In genomic region chr9:134959971-134960310, GRCh38 we compare ENCODE assay signal across 19 cellular contexts. TPM values are rescaled to one million over a fixed set of nuclear protein-coding genes. Genes with fewer than 3 reads are reported as not detected.
DNase-seq lines count a peak whose midpoint lies in the region; ATAC-seq, FAIRE-seq and TF ChIP-seq lines count a peak whose summit lies in the region.
"Had no signal": no experiment of that assay in that cellular context is flagged by ENCODE, and none has a peak within 500 bp of the region (broad histone marks: within the 10 kb centered on the region; RNA-seq: fewer than 3 reads in every experiment).

No MANE protein-coding gene starts in this region.

- H3K4me2 ChIP-seq in H1 (ENCODE audit: insufficient read depth in 1 of 2, low read depth in 2 of 2, low read length in 2 of 2), result no peak overlapping the region

- no peak overlapping the region for H4K91ac ChIP-seq in H1 (replicated peaks; ENCODE audit: insufficient read length, low read length)

- no peak overlapping the region for H3K4me3 ChIP-seq in Peyer's patch
- H3K4me3 ChIP-seq in H1 (ENCODE audit: extremely low read depth in 1 of 4, insufficient read depth in 2 of 4, low read depth in 3 of 4, low read length in 4 of 4), result no peak overlapping the region
- no peak overlapping the region for H3K4me3 ChIP-seq in sigmoid colon
- no peak overlapping the region for H3K4me3 ChIP-seq in endodermal cell (ENCODE audit: low read length)
- H3K4me3 ChIP-seq: GM12878, K562 had no signal

- no peak overlapping the region for H3K14ac ChIP-seq in H1 (ENCODE audit: insufficient read length)

- H3K9me3 ChIP-seq in Peyer's patch, result no peaks in the 10 kb centered on the region
- no peaks in the 10 kb centered on the region for H3K9me3 ChIP-seq in H1 (ENCODE audit: insufficient read depth in 2 of 2, low read depth in 1 of 2, low read length in 1 of 2)
- no peaks in the 10 kb centered on the region for H3K9me3 ChIP-seq in sigmoid colon
- H3K9me3 ChIP-seq in endodermal cell (ENCODE audit: control insufficient read depth, low read length), result no peaks in the 10 kb centered on the region
- H3K9me3 ChIP-seq: Caco-2 had no signal

- H2AK5ac ChIP-seq in H1 (ENCODE audit: low read depth, low read length), result no peak overlapping the region

- no peak overlapping the region for H3K9ac ChIP-seq in H1 (replicated peaks in 1 of 4; ENCODE audit: extremely low read depth in 1 of 4, low read depth in 3 of 4, low read length in 3 of 4)
- H3K9ac ChIP-seq in endodermal cell (ENCODE audit: extremely low read depth, low read length, poor library complexity, severe bottlenecking), result no peak overlapping the region

- peaks cover 0 to 2% of the 10 kb centered on the region in 2 experiments for H4K20me1 ChIP-seq in H1 (replicated peaks in 1 of 2; ENCODE audit: control insufficient read depth in 1 of 2, insufficient read depth in 2 of 2, low read length in 2 of 2)

- no peak overlapping the region for H3K4me3 Mint-ChIP-seq in endodermal cell
- H3K4me3 Mint-ChIP-seq: B cell had no signal

- no peak overlapping the region for H3K18ac ChIP-seq in H1 (ENCODE audit: extremely low read depth, low read length)

- TF ChIP-seq RAD21 in H1 (IDR thresholded peaks at IDR 0.05 in 1 of 2, conservative IDR thresholded peaks at IDR 0.05 in 1 of 2; ENCODE audit: low read depth in 2 of 2, low read length in 2 of 2), result no peak

- H3K27ac ChIP-seq in Peyer's patch, result no peak overlapping the region
- H3K27ac ChIP-seq in H1 (ENCODE audit: low read depth, low read length), result no peak overlapping the region
- H3K27ac ChIP-seq in sigmoid colon, result no peak overlapping the region
- H3K27ac ChIP-seq in endodermal cell (ENCODE audit: low read depth, low read length), result no peak overlapping the region

- no peaks in the 10 kb centered on the region for H3K27me3 Mint-ChIP-seq in endodermal cell (ENCODE audit: insufficient read depth)

- H3K23me2 ChIP-seq in H1 (ENCODE audit: low read depth, low read length), result peaks cover 7% of the 10 kb centered on the region; the same call in 1 of the 2 replicates

- no peaks in the 10 kb centered on the region for H3K79me2 ChIP-seq in H1 (ENCODE audit: control insufficient read depth in 1 of 2, insufficient read depth in 2 of 2, low read length in 2 of 2)

- no peak for TF ChIP-seq CTCF in Peyer's patch (IDR thresholded peaks at IDR 0.05)
- TF ChIP-seq CTCF in H1 (IDR thresholded peaks at IDR 0.05; ENCODE audit: control extremely low read depth in 1 of 3, insufficient read depth in 1 of 3, low read depth in 1 of 3, low read length in 3 of 3), result no peak
- TF ChIP-seq CTCF in sigmoid colon (IDR thresholded peaks at IDR 0.05), result no peak
- TF ChIP-seq CTCF in endodermal cell (conservative IDR thresholded peaks at IDR 0.05), result no peak

- no peak overlapping the region for H3K23ac ChIP-seq in H1 (ENCODE audit: insufficient read length)

- H4K8ac ChIP-seq in H1 (ENCODE audit: extremely low read depth, insufficient read depth, low read length), result no peak overlapping the region

- H2AFZ ChIP-seq in H1 (ENCODE audit: low read length), result no peak overlapping the region

- TF ChIP-seq POLR2A in Peyer's patch (IDR thresholded peaks at IDR 0.05), result no peak
- no peak for TF ChIP-seq POLR2A in H1 (IDR thresholded peaks at IDR 0.05; ENCODE audit: control extremely low read depth in 1 of 2, low read depth in 2 of 2, low read length in 2 of 2)
- TF ChIP-seq POLR2A in sigmoid colon (IDR thresholded peaks at IDR 0.05), result no peak

- no peak overlapping the region for H3K56ac ChIP-seq in H1 (replicated peaks; ENCODE audit: insufficient read length, low read depth, low read length)

- no peak overlapping the region for H2BK5ac ChIP-seq in H1 (ENCODE audit: low read depth, low read length)

- CTCF ChIA-PET in H1 (lab: Charles Lee; ENCODE audit: partially characterized antibody), result interaction anchor here (0.6 kb wide), 1 partner anchor 33 kb away, joined by 3 read pairs; no protein-coding TSS in a partner anchor

- H3K4me1 Mint-ChIP-seq in endodermal cell, result no peaks in the 10 kb centered on the region
- H3K4me1 Mint-ChIP-seq: B cell had no signal

- H2BK20ac ChIP-seq in H1 (ENCODE audit: low read length), result no peak overlapping the region

- no peaks in the 10 kb centered on the region for H3K36me3 Mint-ChIP-seq in endodermal cell (ENCODE audit: low read depth)

- H2BK15ac ChIP-seq in H1 (ENCODE audit: low read length), result no peak overlapping the region

- no peak overlapping the region for H3K4ac ChIP-seq in H1 (replicated peaks; ENCODE audit: insufficient read length, low read depth, low read length)

- POLR2A ChIA-PET in H1 (lab: Charles Lee; ENCODE audit: partially characterized antibody), result no interaction called here

- H3K27me3 ChIP-seq in Peyer's patch, result no peaks in the 10 kb centered on the region
- no peaks in the 10 kb centered on the region for H3K27me3 ChIP-seq in H1 (replicated peaks in 1 of 4; ENCODE audit: control insufficient read depth in 3 of 4, extremely low read depth in 1 of 4, insufficient read depth in 3 of 4, low read length in 3 of 4)
- H3K27me3 ChIP-seq in sigmoid colon, result peaks cover 0 to 13% (median 0%) of the 10 kb centered on the region in 3 donors
- H3K27me3 ChIP-seq in endodermal cell (ENCODE audit: control insufficient read depth, insufficient read depth, low read length, poor library complexity, severe bottlenecking), result no peaks in the 10 kb centered on the region

- no peak for FAIRE-seq in H1 (lab: Jason Lieb, UNC)
- FAIRE-seq: GM12878, K562 had no signal

- H3K79me1 ChIP-seq in H1 (ENCODE audit: low read depth, low read length), result no peaks in the 10 kb centered on the region

- no peaks in the 10 kb centered on the region for H3K9me3 Mint-ChIP-seq in endodermal cell

- H4K5ac ChIP-seq in H1 (ENCODE audit: insufficient read length, low read depth, low read length), result no peak overlapping the region

- no peak for ATAC-seq in GM21528 (IDR thresholded peaks at IDR 0.05; ENCODE audit: low FRiP score, unreplicated experiment)
- ATAC-seq: GM12878, K562 had no signal

- H3K4me1 ChIP-seq in Peyer's patch (no peaks in the 10 kb centered on the region), H1 (replicated peaks in 1 of 4; ENCODE audit: control insufficient read depth in 3 of 4, insufficient read depth in 4 of 4, low read length in 3 of 4) (no peaks in the 10 kb centered on the region), sigmoid colon (no peaks in the 10 kb centered on the region), endodermal cell (ENCODE audit: control insufficient read depth, insufficient read depth, low read length) (no peaks in the 10 kb centered on the region)
- H3K4me1 ChIP-seq: Caco-2 had no signal

- no peak for TF ChIP-seq EP300 in H1 (IDR thresholded peaks at IDR 0.05; ENCODE audit: borderline replicate concordance in 1 of 2, low read depth in 2 of 2, low read length in 2 of 2)
- no peak for TF ChIP-seq EP300 in sigmoid colon (IDR thresholded peaks at IDR 0.05)

- 0 out of 2 replicates have a peak overlapping the region, but pooled peaks have one; percentile 9 for H2BK12ac ChIP-seq in H1 (ENCODE audit: low read depth, low read length)

- no peak overlapping the region for H2BK120ac ChIP-seq in H1 (replicated peaks; ENCODE audit: low read depth, low read length)

- no peak overlapping the region for H3K27ac Mint-ChIP-seq in endodermal cell
- H3K27ac Mint-ChIP-seq: B cell had no signal

- 89% methylated on average over 9 of the region's 9 CpGs; no CpG with 5 or more reads in 1 of the 2 experiments for WGBS in H1 (ENCODE audit: extremely low coverage in 1 of 2, insufficient coverage in 1 of 2, insufficient read length in 1 of 2, insufficient replicate concordance in 2 of 2, low coverage in 1 of 2, low lambda C conversion rate in 2 of 2, missing lambda C conversion rate in 1 of 2), 2 experiments
- WGBS in sigmoid colon, 2 donors, result 78 to 89% methylated on average over 9 of the region's 9 CpGs
- WGBS in endodermal cell (ENCODE audit: insufficient coverage in 1 of 2, insufficient read length in 1 of 2), 2 experiments, result 91 to 96% methylated on average over 7 to 9 of the region's 9 CpGs

- DNase-seq in activated effector memory CD4-positive, alpha-beta T cell treated with anti-CD3 and anti-CD28 coated beads, Interleukin-2, amount 50 U/mL, for 16 hours, result peak; percentile 38
- no peak for DNase-seq in activated effector memory CD4-positive, alpha-beta T cell treated with Interleukin-2 at 50 U/mL for 16 hours
- DNase-seq in Peyer's patch (peak in 2 of 3 donors; percentile 21 to 30), H1 (ENCODE audit: low read depth in 1 of 2, low spot score in 2 of 2) (no peak), sigmoid colon (peak; percentile 44), endodermal cell (no peak), COR-L47 (lab: John Stamatoyannopoulos, UW) (no peak)
- DNase-seq: GOT3; NCI-H1092 treated with DMSO at 0.1 percent for 48 hours; NCI-H2081 treated with DMSO at 0.1 percent for 48 hours; NCI-H748 treated with DMSO at 0.1 percent for 48 hours; NK-92 treated with Interleukin-12 subunit alpha and Interleukin-12 subunit beta, amount 100 ng/mL, for 24 hours had no signal

- intact Hi-C loops in sigmoid colon (cut with DNase I), result no loop called here

- H3K36me3 ChIP-seq in Peyer's patch (no peaks in the 10 kb centered on the region), H1 (ENCODE audit: control insufficient read depth in 2 of 4, insufficient read depth in 4 of 4, low read length in 3 of 4) (no peaks in the 10 kb centered on the region), sigmoid colon (no peaks in the 10 kb centered on the region), endodermal cell (ENCODE audit: control insufficient read depth, insufficient read depth, low read length) (no peaks in the 10 kb centered on the region)

TF ChIP-seq in H1, 55 proteins besides CTCF, POLR2A, EP300 and RAD21:
- TF ChIP-seq KDM5A (IDR thresholded peaks at IDR 0.05; ENCODE audit: low read length), result no peak
- no peak for TF ChIP-seq SUZ12 (IDR thresholded peaks at IDR 0.05; ENCODE audit: low read length)
TF ChIP-seq in H1: peak in this region for 0.

RNA-seq across cellular contexts. Expression of gene FCN1, which starts 42.2 kb away (rescaled TPM):
- total RNA-seq in Peyer's patch (1 to 10 TPM in 1 of 4 donors, not detected in 3; 2.5 TPM), sigmoid colon (1 to 10 TPM; 1.2 to 6.9 (median 1.9) TPM), endodermal cell (not detected)
- not detected in 2 replicates for total RNA-seq in H1 (2021; fragmentation: NEBNext Ultra II Directional; extraction: Animal tissue kit (Norgen Biotek cat#: 25700))
- polyA plus RNA-seq in H1 (2011; rRNA removed) (not detected in 2 replicates), sigmoid colon (1 to 10 TPM in 2 of 3 donors, under 1 TPM in 1; 0.69 to 2.8 (median 1.2) TPM)
- polyA plus RNA-seq in H1 (2011; cell fraction: cytosol; rRNA removed), result not detected
- not detected for polyA plus RNA-seq in H1 (2011; cell fraction: nucleus; rRNA removed)
- polyA plus RNA-seq in H1 (2012, experiment 1 of 2), result not detected in 4 replicates
- not detected for polyA plus RNA-seq in H1 (2012, experiment 2 of 2)
- polyA plus RNA-seq in H1 (2013, experiment 1 of 2), result not detected
- polyA plus RNA-seq in H1 (2013, experiment 2 of 2), result not detected
- not detected in 2 replicates for polyA minus RNA-seq in H1 (2011; rRNA and poly(A)+ RNA removed)
- polyA minus RNA-seq in H1 (2011; cell fraction: cytosol; rRNA and poly(A)+ RNA removed), result not detected
- polyA minus RNA-seq in H1 (2011; cell fraction: nucleus; rRNA and poly(A)+ RNA removed), result not detected
- polyA plus RNA-seq in endodermal cell (2013, experiment 1 of 2), result not detected
- not detected for polyA plus RNA-seq in endodermal cell (2013, experiment 2 of 2)
- total RNA-seq: A172, Caco-2, K562, NCI-H460 had no signal
- polyA plus RNA-seq: GM12878, K562 had no signal

Comparison
In these comparisons a context has a peak if more than half of its experiments do, and no peak if none do; other contexts are left out.
1. DNase-seq: peak in activated effector memory CD4-positive, alpha-beta T cell treated with anti-CD3 and anti-CD28 coated beads, Interleukin-2, amount 50 U/mL, for 16 hours (single experiment), Peyer's patch (2 of 3) and sigmoid colon (single experiment); none in activated effector memory CD4-positive, alpha-beta T cell treated with Interleukin-2 at 50 U/mL for 16 hours (single experiment), H1 (0 of 2), endodermal cell (single experiment) and COR-L47 (single experiment).